13 cellular contexts compared by ENCODE assay signal in genomic region chr1:204340137-204340536, GRCh38. TPM values are rescaled to one million over a fixed set of nuclear protein-coding genes. Genes with fewer than 3 reads are reported as not detected.
DNase-seq lines count a peak whose midpoint lies in the region; ATAC-seq lines count a peak whose summit lies in the region.
"Had no signal": no experiment of that assay in that cellular context is flagged by ENCODE, and none has a peak within 500 bp of the region (broad histone marks: within the 10 kb centered on the region; RNA-seq: fewer than 3 reads in every experiment).

No MANE protein-coding gene starts in this region.

- no peak overlapping the region for H3K23ac ChIP-seq in mesenchymal stem cell (ENCODE audit: low read length in 2 of 2)

- no peak overlapping the region for H2BK120ac ChIP-seq in mesenchymal stem cell (ENCODE audit: low read depth, low read length)

- no peak overlapping the region for H3K9ac ChIP-seq in mesenchymal stem cell (ENCODE audit: low read length)

- no peak overlapping the region for H3K27ac ChIP-seq in mesenchymal stem cell (ENCODE audit: low read length, poor library complexity, severe bottlenecking)
- H3K27ac ChIP-seq: skin epidermis had no signal

- no peak overlapping the region for H2AFZ ChIP-seq in mesenchymal stem cell (ENCODE audit: low read depth, low read length)

- H3K79me1 ChIP-seq in mesenchymal stem cell (replicated peaks; ENCODE audit: low read length, poor library complexity, severe bottlenecking), result no peaks in the 10 kb centered on the region

- H3K4me3 Mint-ChIP-seq in immature natural killer cell, result no peak overlapping the region
- H3K4me3 Mint-ChIP-seq: activated CD4-positive, alpha-beta T cell treated with anti-CD3 and anti-CD28 coated beads, Interleukin-2, amount 10 ng/mL, durations not matched to agents 24 days and 14 days; stimulated activated effector memory CD8-positive, alpha-beta T cell treated with anti-CD3 and anti-CD28 coated beads, Interleukin-12 subunit alpha, Interleukin-12 subunit beta, amount 100 ng/mL, for 72 hours had no signal

- H3K14ac ChIP-seq in mesenchymal stem cell (ENCODE audit: low read length in 2 of 2), result peak overlapping the region in 1 of 2 experiments; percentile 7

- no peaks in the 10 kb centered on the region for H3K36me3 Mint-ChIP-seq in immature natural killer cell
- H3K36me3 Mint-ChIP-seq: stimulated activated effector memory CD8-positive, alpha-beta T cell treated with anti-CD3 and anti-CD28 coated beads, Interleukin-12 subunit alpha, Interleukin-12 subunit beta, amount 100 ng/mL, for 72 hours had no signal

- no peak overlapping the region for H3K4me2 ChIP-seq in mesenchymal stem cell (ENCODE audit: low read length, poor library complexity, severe bottlenecking)

- peak; percentile 97 for DNase-seq in DMS153 (lab: John Stamatoyannopoulos, UW)
- DNase-seq in NCI-H1436 (lab: John Stamatoyannopoulos, UW), result peak; percentile 99
- peak; percentile 87 for DNase-seq in NCI-H2227 treated with DMSO at 0.1 percent for 48 hours (lab: John Stamatoyannopoulos, UW)
- no peak for DNase-seq in mesenchymal stem cell
- DNase-seq in Ammon's horn (ENCODE audit: low spot score), result no peak
- no peak for DNase-seq in immature natural killer cell
- DNase-seq: activated CD4-positive, alpha-beta T cell treated with anti-CD3 and anti-CD28 coated beads, Interleukin-2, amount 10 ng/mL, durations not matched to agents 24 days and 14 days; caudate nucleus; SIG-M5 had no signal

- H4K91ac ChIP-seq in mesenchymal stem cell (ENCODE audit: low read length), result no peak overlapping the region

- H3K18ac ChIP-seq in mesenchymal stem cell (ENCODE audit: low read depth in 1 of 2, low read length in 2 of 2), result no peak overlapping the region

- H3K4me1 Mint-ChIP-seq in immature natural killer cell, result no peaks in the 10 kb centered on the region
- H3K4me1 Mint-ChIP-seq: activated CD4-positive, alpha-beta T cell treated with anti-CD3 and anti-CD28 coated beads, Interleukin-2, amount 10 ng/mL, durations not matched to agents 24 days and 14 days had no signal

- WGBS in mesenchymal stem cell, result 55% methylated on average over 9 of the region's 9 CpGs

- H2BK15ac ChIP-seq in mesenchymal stem cell (ENCODE audit: low read depth, poor library complexity, severe bottlenecking), result no peak overlapping the region

- no peak overlapping the region for H4K8ac ChIP-seq in mesenchymal stem cell (ENCODE audit: low read length)

- H2BK5ac ChIP-seq in mesenchymal stem cell (ENCODE audit: low read depth, low read length, poor library complexity, severe bottlenecking), result no peak overlapping the region

- H3K4me1 ChIP-seq in mesenchymal stem cell (ENCODE audit: control insufficient read depth, insufficient read depth, low read depth, low read length), result no peaks in the 10 kb centered on the region

- H3K36me3 ChIP-seq in mesenchymal stem cell (ENCODE audit: control insufficient read depth in 1 of 2, insufficient read depth in 2 of 2, low read depth in 1 of 2, low read length in 2 of 2), result no peaks in the 10 kb centered on the region

- no peaks in the 10 kb centered on the region for H3K9me3 Mint-ChIP-seq in immature natural killer cell
- H3K9me3 Mint-ChIP-seq: activated CD4-positive, alpha-beta T cell treated with anti-CD3 and anti-CD28 coated beads, Interleukin-2, amount 10 ng/mL, durations not matched to agents 24 days and 14 days; stimulated activated effector memory CD8-positive, alpha-beta T cell treated with anti-CD3 and anti-CD28 coated beads, Interleukin-12 subunit alpha, Interleukin-12 subunit beta, amount 100 ng/mL, for 72 hours had no signal

- ATAC-seq in GM18909 (IDR thresholded peaks at IDR 0.05; ENCODE audit: poor library complexity, unreplicated experiment), result no peak
- no peak for ATAC-seq in HG03521 (IDR thresholded peaks at IDR 0.05; ENCODE audit: unreplicated experiment)
- ATAC-seq: stimulated activated effector memory CD8-positive, alpha-beta T cell treated with anti-CD3 and anti-CD28 coated beads, Interleukin-12 subunit alpha, Interleukin-12 subunit beta, amount 100 ng/mL, for 72 hours had no signal

- H2AK5ac ChIP-seq in mesenchymal stem cell (ENCODE audit: low read length, severe bottlenecking), result no peak overlapping the region

- H2BK12ac ChIP-seq in mesenchymal stem cell (ENCODE audit: low read length in 2 of 2), result peak overlapping the region; percentile 6 to 38

- H3K27ac Mint-ChIP-seq in immature natural killer cell, result no peak overlapping the region
- H3K27ac Mint-ChIP-seq: activated CD4-positive, alpha-beta T cell treated with anti-CD3 and anti-CD28 coated beads, Interleukin-2, amount 10 ng/mL, durations not matched to agents 24 days and 14 days; stimulated activated effector memory CD8-positive, alpha-beta T cell treated with anti-CD3 and anti-CD28 coated beads, Interleukin-12 subunit alpha, Interleukin-12 subunit beta, amount 100 ng/mL, for 72 hours had no signal

- H3K4ac ChIP-seq in mesenchymal stem cell (ENCODE audit: low read depth in 1 of 2, low read length in 2 of 2), result no peak overlapping the region

- H3K4me3 ChIP-seq in mesenchymal stem cell (ENCODE audit: insufficient read depth in 1 of 2, low read depth in 1 of 2, low read length in 2 of 2), result no peak overlapping the region
- H3K4me3 ChIP-seq: skin epidermis had no signal

- peaks cover 0 to 3% (median 2%) of the 10 kb centered on the region in 3 donors for H3K27me3 Mint-ChIP-seq in immature natural killer cell (ENCODE audit: low read depth in 3 of 3)

- no peaks in the 10 kb centered on the region for H3K9me3 ChIP-seq in mesenchymal stem cell (ENCODE audit: control insufficient read depth, low read length)

- H3K27me3 ChIP-seq in mesenchymal stem cell (ENCODE audit: control insufficient read depth in 1 of 2, insufficient read depth in 1 of 2, low read length in 2 of 2), result peaks cover 18 to 78% of the 10 kb centered on the region in 2 experiments

RNA-seq across cellular contexts. Expression of gene PLEKHA6, which starts 19.6 kb away (rescaled TPM):
- polyA plus RNA-seq in mesenchymal stem cell (2013, experiment 1 of 2), result 4.0 TPM
- 4.8 TPM for polyA plus RNA-seq in mesenchymal stem cell (2013, experiment 2 of 2)
- not detected for polyA plus RNA-seq in immature natural killer cell

Comparison
In these comparisons a context has a peak if more than half of its experiments do, and no peak if none do; other contexts are left out.
1. DNase-seq: peak in DMS153 (single experiment), NCI-H1436 (single experiment) and NCI-H2227 treated with DMSO at 0.1 percent for 48 hours (single experiment); none in mesenchymal stem cell (single experiment), Ammon's horn (single experiment) and immature natural killer cell (0 of 3).